In genomic region chr6:159126590-159126989, GRCh38 we compare ENCODE assay signal across 17 cellular contexts. TPM values are rescaled to one million over a fixed set of nuclear protein-coding genes. Genes with fewer than 3 reads are reported as not detected.
DNase-seq lines count a peak whose midpoint lies in the region; ATAC-seq and TF ChIP-seq lines count a peak whose summit lies in the region.
"Had no signal": no experiment of that assay in that cellular context is flagged by ENCODE, and none has a peak within 500 bp of the region (broad histone marks: within the 10 kb centered on the region; RNA-seq: fewer than 3 reads in every experiment).

No MANE protein-coding gene starts in this region.

- no peaks in the 10 kb centered on the region for H3K9me2 ChIP-seq in OCI-LY1 (ENCODE audit: low read depth, low read length)

- peak overlapping the region; percentile 93 for H3K27ac Mint-ChIP-seq in glutamatergic neuron (ENCODE audit: unreplicated experiment)
- H3K27ac Mint-ChIP-seq in naive thymus-derived CD8-positive, alpha-beta T cell: no peak overlapping the region
- H3K27ac Mint-ChIP-seq: natural killer cell treated with Interleukin-12 subunit alpha and Interleukin-12 subunit beta and Interleukin-15 and Interleukin-18, amount 100 ng/mL, for 72 hours had no signal

- H3K27ac ChIP-seq in OCI-LY1 (ENCODE audit: low read depth, low read length, poor library complexity, severe bottlenecking) (peak overlapping the region; percentile 72), psoas muscle (peak overlapping the region; percentile 78), Peyer's patch (peak overlapping the region in 1 of 4 donors; percentile 19)
- H3K27ac ChIP-seq: brain microvascular endothelial cell, prostate gland had no signal

- H3K4me1 ChIP-seq in OCI-LY1 (ENCODE audit: insufficient read depth, low read length, severe bottlenecking) (peaks cover 36% of the 10 kb centered on the region), psoas muscle (peaks cover 25% of the 10 kb centered on the region), Peyer's patch (no peaks in the 10 kb centered on the region)
- H3K4me1 ChIP-seq: prostate gland had no signal

- no peaks in the 10 kb centered on the region for H3K36me3 Mint-ChIP-seq in glutamatergic neuron (ENCODE audit: unreplicated experiment)
- no peaks in the 10 kb centered on the region for H3K36me3 Mint-ChIP-seq in naive thymus-derived CD8-positive, alpha-beta T cell
- H3K36me3 Mint-ChIP-seq: natural killer cell treated with Interleukin-12 subunit alpha and Interleukin-12 subunit beta and Interleukin-15 and Interleukin-18, amount 100 ng/mL, for 72 hours had no signal

- no peak for TF ChIP-seq POLR2A in Peyer's patch (IDR thresholded peaks at IDR 0.05)

- H2AFZ ChIP-seq in OCI-LY1 (ENCODE audit: low read length): no peak overlapping the region

- H3K9ac ChIP-seq in OCI-LY1 (ENCODE audit: low read length): peak overlapping the region; percentile 23; the same call in 1 of the 2 replicates

- H3K9me3 ChIP-seq in OCI-LY1 (ENCODE audit: low read length): peaks cover 2% of the 10 kb centered on the region; the same call in 1 of the 2 replicates
- no peaks in the 10 kb centered on the region for H3K9me3 ChIP-seq in psoas muscle
- H3K9me3 ChIP-seq in Peyer's patch: no peaks in the 10 kb centered on the region
- H3K9me3 ChIP-seq: prostate gland had no signal

- H3K4me3 ChIP-seq in OCI-LY1 (ENCODE audit: low read depth, low read length, poor library complexity, severe bottlenecking): no peak overlapping the region
- H3K4me3 ChIP-seq in psoas muscle: no peak overlapping the region
- H3K4me3 ChIP-seq in Peyer's patch: no peak overlapping the region
- H3K4me3 ChIP-seq: prostate gland had no signal

- H3K27me3 Mint-ChIP-seq in glutamatergic neuron (ENCODE audit: unreplicated experiment): peaks cover 8% of the 10 kb centered on the region
- no peaks in the 10 kb centered on the region for H3K27me3 Mint-ChIP-seq in naive thymus-derived CD8-positive, alpha-beta T cell

- 21 to 41% (median 25%) methylated on average over 5 of the region's 5 CpGs for WGBS in psoas muscle, 3 donors

- DNase-seq in glutamatergic neuron (no peak), psoas muscle (peak; percentile 71 to 86), Peyer's patch (no peak), HUDEP-2 (lab: John Stamatoyannopoulos, UW; ENCODE audit: unreplicated experiment in 76 of 76) (no peak)
- no peak for DNase-seq in naive thymus-derived CD8-positive, alpha-beta T cell
- DNase-seq: activated CD4-positive, alpha-beta T cell treated with anti-CD3 and anti-CD28 coated beads for 4 hours; activated naive CD4-positive, alpha-beta T cell treated with anti-CD3 and anti-CD28 coated beads, Interleukin-2, amount 50 U/mL, for 16 hours; activated T-cell treated with anti-CD3 and anti-CD28 coated beads for 4 hours; brain microvascular endothelial cell; effector CD8-positive, alpha-beta T cell; NCI-H69; T-helper 2 cell had no signal

- H3K4me3 Mint-ChIP-seq in glutamatergic neuron (ENCODE audit: unreplicated experiment): peak overlapping the region; percentile 25
- H3K4me3 Mint-ChIP-seq in naive thymus-derived CD8-positive, alpha-beta T cell: peak overlapping the region in 1 of 10 donors; percentile 24
- H3K4me3 Mint-ChIP-seq: natural killer cell treated with Interleukin-12 subunit alpha and Interleukin-12 subunit beta and Interleukin-15 and Interleukin-18, amount 100 ng/mL, for 72 hours had no signal

- TF ChIP-seq CTCF in OCI-LY1 (IDR thresholded peaks at IDR 0.05; ENCODE audit: low read length) (no peak), glutamatergic neuron (IDR thresholded peaks at IDR 0.05; ENCODE audit: partially characterized antibody, unreplicated experiment) (no peak), psoas muscle (IDR thresholded peaks at IDR 0.05) (no peak), Peyer's patch (IDR thresholded peaks at IDR 0.05) (no peak)

- H3K4me1 Mint-ChIP-seq in glutamatergic neuron (ENCODE audit: low read depth, unreplicated experiment): peaks cover 18% of the 10 kb centered on the region
- H3K4me1 Mint-ChIP-seq in naive thymus-derived CD8-positive, alpha-beta T cell: peaks cover 0 to 6% (median 0%) of the 10 kb centered on the region in 4 donors

- no peaks in the 10 kb centered on the region for H4K20me1 ChIP-seq in OCI-LY1 (ENCODE audit: insufficient read depth, low read length)

- H3K79me2 ChIP-seq in OCI-LY1 (ENCODE audit: insufficient read depth, low read length): no peaks in the 10 kb centered on the region

- no peaks in the 10 kb centered on the region for H3F3A ChIP-seq in OCI-LY1 (ENCODE audit: insufficient read depth, low read length)

- POLR2A ChIA-PET in naive thymus-derived CD8-positive, alpha-beta T cell (lab: Charles Lee): interaction anchor here (1.0 kb wide), 1 partner anchor 84 kb away, joined by 5 read pairs; no protein-coding TSS in a partner anchor

- H3K36me3 ChIP-seq in OCI-LY1 (ENCODE audit: insufficient read depth, low read length) (no peaks in the 10 kb centered on the region; the same call in 1 of the 2 replicates), psoas muscle (ENCODE audit: insufficient read depth in 1 of 2, low read depth in 1 of 2) (no peaks in the 10 kb centered on the region), Peyer's patch (no peaks in the 10 kb centered on the region)
- H3K36me3 ChIP-seq: brain microvascular endothelial cell, prostate gland had no signal

- H3K4me2 ChIP-seq in OCI-LY1 (ENCODE audit: low read length): peak overlapping the region; percentile 37

- intact Hi-C loops in psoas muscle (cut with DNase I): no loop called here

- H3K27me3 ChIP-seq in OCI-LY1 (ENCODE audit: insufficient read depth, low read length): no peaks in the 10 kb centered on the region
- H3K27me3 ChIP-seq in psoas muscle (ENCODE audit: insufficient read depth in 3 of 3, low read length in 2 of 3): no peaks in the 10 kb centered on the region
- H3K27me3 ChIP-seq in Peyer's patch: no peaks in the 10 kb centered on the region

- H3K9me3 Mint-ChIP-seq in glutamatergic neuron (ENCODE audit: unreplicated experiment): no peaks in the 10 kb centered on the region
- peaks cover 0 to 1% (median 0%) of the 10 kb centered on the region in 9 donors for H3K9me3 Mint-ChIP-seq in naive thymus-derived CD8-positive, alpha-beta T cell
- H3K9me3 Mint-ChIP-seq: natural killer cell treated with Interleukin-12 subunit alpha and Interleukin-12 subunit beta and Interleukin-15 and Interleukin-18, amount 100 ng/mL, for 72 hours had no signal

- ATAC-seq in GM19035 (IDR thresholded peaks at IDR 0.05; ENCODE audit: unreplicated experiment) (peak; percentile 6), psoas muscle (peak; percentile 80 to 91 (median 86)), HG03460 (IDR thresholded peaks at IDR 0.05; ENCODE audit: unreplicated experiment) (no peak)
- no peak for ATAC-seq in naive thymus-derived CD8-positive, alpha-beta T cell
- ATAC-seq: natural killer cell treated with Interleukin-12 subunit alpha and Interleukin-12 subunit beta and Interleukin-15 and Interleukin-18, amount 100 ng/mL, for 72 hours had no signal

RNA-seq across cellular contexts. Expression of gene FNDC1, which starts 42.6 kb away (rescaled TPM):
- 0.88 TPM for total RNA-seq in glutamatergic neuron (ENCODE audit: unreplicated experiment)
- under 1 TPM; 0.07 to 0.99 (median 0.65) TPM for total RNA-seq in psoas muscle
- polyA plus RNA-seq in psoas muscle: under 1 TPM; 0.06 to 0.29 (median 0.14) TPM
- total RNA-seq in Peyer's patch: 1 to 10 TPM in 1 of 4 donors, under 1 TPM in 1, not detected in 2; 0.54 to 1.7 TPM
- not detected for total RNA-seq in naive thymus-derived CD8-positive, alpha-beta T cell
- polyA plus RNA-seq in naive thymus-derived CD8-positive, alpha-beta T cell: not detected
- total RNA-seq: natural killer cell treated with Interleukin-12 subunit alpha and Interleukin-12 subunit beta and Interleukin-15 and Interleukin-18, amount 100 ng/mL, for 72 hours had no signal

Comparison
In these comparisons a context has a peak if more than half of its experiments do, and no peak if none do; other contexts are left out.
1. ATAC-seq: peak in GM19035 (single experiment) and psoas muscle (4 of 4); none in HG03460 (single experiment) and naive thymus-derived CD8-positive, alpha-beta T cell (0 of 2).
2. DNase-seq: peak in psoas muscle (2 of 2); none in glutamatergic neuron (single experiment), Peyer's patch (0 of 3), HUDEP-2 (0 of 76) and naive thymus-derived CD8-positive, alpha-beta T cell (0 of 10).